1 cellular context compared by ENCODE assay signal in genomic region chr20:1415667-1416468, GRCh38.
TF ChIP-seq lines count a peak whose summit lies in the region.

No MANE protein-coding gene starts in this region.

TF ChIP-seq in HepG2, 621 proteins besides CTCF, POLR2A, EP300 and RAD21 (continued from another document and continues in another):
- TF ChIP-seq SKIL (CRISPR knock-in tag; IDR thresholded peaks at IDR 0.05; ENCODE audit: borderline replicate concordance) (0 out of 2 replicates have a peak, but pooled peaks have one; percentile 9), SIN3A (IDR thresholded peaks at IDR 0.05; ENCODE audit: borderline replicate concordance, low read depth, low read length) (peak; percentile 85; the same call in 1 of the 2 replicates), EHMT2 (IDR thresholded peaks at IDR 0.05; ENCODE audit: borderline replicate concordance, low read depth, low read length) (no peak), PCBP1 (IDR thresholded peaks at IDR 0.05; ENCODE audit: borderline replicate concordance, low read depth, low read length) (no peak), TCF7 (IDR thresholded peaks at IDR 0.05; ENCODE audit: low read depth) (peak; percentile 70; the same call in 1 of the 2 replicates), ZNF501 (CRISPR knock-in tag; IDR thresholded peaks at IDR 0.05) (peak; percentile 68; the same call in 1 of the 2 replicates), ZNF749 (CRISPR knock-in tag; IDR thresholded peaks at IDR 0.05; ENCODE audit: borderline replicate concordance) (no peak), MNT (IDR thresholded peaks at IDR 0.05) (no peak), HES4 (CRISPR knock-in tag; IDR thresholded peaks at IDR 0.05; ENCODE audit: borderline replicate concordance) (no peak), ZNF800 (CRISPR knock-in tag; IDR thresholded peaks at IDR 0.05) (no peak), ZNF619 (CRISPR knock-in tag; IDR thresholded peaks at IDR 0.05) (no peak), AGO2 (optimal IDR thresholded peaks at IDR 0.05; ENCODE audit: low read depth, low read length) (no peak), RXRA (CRISPR knock-in tag; IDR thresholded peaks at IDR 0.05) (peak; percentile 64; the same call in 1 of the 2 replicates), ZBTB4 (CRISPR knock-in tag; IDR thresholded peaks at IDR 0.05; ENCODE audit: borderline replicate concordance) (no peak), ARID5B (CRISPR knock-in tag; IDR thresholded peaks at IDR 0.05) (peak; percentile 95), GABPA (IDR thresholded peaks at IDR 0.05; ENCODE audit: low read depth, low read length) (0 out of 2 replicates have a peak, but pooled peaks have one; percentile 17), GABPA (CRISPR knock-in tag; IDR thresholded peaks at IDR 0.05; ENCODE audit: low read depth) (peak; percentile 77)
- TF ChIP-seq, protein P1, sequence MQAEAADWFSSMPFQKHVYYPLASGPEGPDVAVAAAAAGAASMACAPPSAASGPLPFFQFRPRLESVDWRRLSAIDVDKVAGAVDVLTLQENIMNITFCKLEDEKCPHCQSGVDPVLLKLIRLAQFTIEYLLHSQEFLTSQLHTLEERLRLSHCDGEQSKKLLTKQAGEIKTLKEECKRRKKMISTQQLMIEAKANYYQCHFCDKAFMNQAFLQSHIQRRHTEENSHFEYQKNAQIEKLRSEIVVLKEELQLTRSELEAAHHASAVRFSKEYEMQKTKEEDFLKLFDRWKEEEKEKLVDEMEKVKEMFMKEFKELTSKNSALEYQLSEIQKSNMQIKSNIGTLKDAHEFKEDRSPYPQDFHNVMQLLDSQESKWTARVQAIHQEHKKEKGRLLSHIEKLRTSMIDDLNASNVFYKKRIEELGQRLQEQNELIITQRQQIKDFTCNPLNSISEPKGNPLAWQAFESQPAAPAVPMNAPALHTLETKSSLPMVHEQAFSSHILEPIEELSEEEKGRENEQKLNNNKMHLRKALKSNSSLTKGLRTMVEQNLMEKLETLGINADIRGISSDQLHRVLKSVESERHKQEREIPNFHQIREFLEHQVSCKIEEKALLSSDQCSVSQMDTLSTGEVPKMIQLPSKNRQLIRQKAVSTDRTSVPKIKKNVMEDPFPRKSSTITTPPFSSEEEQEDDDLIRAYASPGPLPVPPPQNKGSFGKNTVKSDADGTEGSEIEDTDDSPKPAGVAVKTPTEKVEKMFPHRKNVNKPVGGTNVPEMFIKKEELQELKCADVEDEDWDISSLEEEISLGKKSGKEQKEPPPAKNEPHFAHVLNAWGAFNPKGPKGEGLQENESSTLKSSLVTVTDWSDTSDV (CRISPR knock-in tag; IDR thresholded peaks at IDR 0.05): no peak
- TF ChIP-seq, protein P2, sequence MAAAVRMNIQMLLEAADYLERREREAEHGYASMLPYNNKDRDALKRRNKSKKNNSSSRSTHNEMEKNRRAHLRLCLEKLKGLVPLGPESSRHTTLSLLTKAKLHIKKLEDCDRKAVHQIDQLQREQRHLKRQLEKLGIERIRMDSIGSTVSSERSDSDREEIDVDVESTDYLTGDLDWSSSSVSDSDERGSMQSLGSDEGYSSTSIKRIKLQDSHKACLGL (CRISPR knock-in tag; IDR thresholded peaks at IDR 0.05): no peak
- TF ChIP-seq, protein P3, sequence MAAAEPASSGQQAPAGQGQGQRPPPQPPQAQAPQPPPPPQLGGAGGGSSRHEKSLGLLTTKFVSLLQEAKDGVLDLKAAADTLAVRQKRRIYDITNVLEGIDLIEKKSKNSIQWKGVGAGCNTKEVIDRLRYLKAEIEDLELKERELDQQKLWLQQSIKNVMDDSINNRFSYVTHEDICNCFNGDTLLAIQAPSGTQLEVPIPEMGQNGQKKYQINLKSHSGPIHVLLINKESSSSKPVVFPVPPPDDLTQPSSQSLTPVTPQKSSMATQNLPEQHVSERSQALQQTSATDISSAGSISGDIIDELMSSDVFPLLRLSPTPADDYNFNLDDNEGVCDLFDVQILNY (CRISPR knock-in tag; conservative IDR thresholded peaks at IDR 0.05): no peak
- TF ChIP-seq, protein P4, sequence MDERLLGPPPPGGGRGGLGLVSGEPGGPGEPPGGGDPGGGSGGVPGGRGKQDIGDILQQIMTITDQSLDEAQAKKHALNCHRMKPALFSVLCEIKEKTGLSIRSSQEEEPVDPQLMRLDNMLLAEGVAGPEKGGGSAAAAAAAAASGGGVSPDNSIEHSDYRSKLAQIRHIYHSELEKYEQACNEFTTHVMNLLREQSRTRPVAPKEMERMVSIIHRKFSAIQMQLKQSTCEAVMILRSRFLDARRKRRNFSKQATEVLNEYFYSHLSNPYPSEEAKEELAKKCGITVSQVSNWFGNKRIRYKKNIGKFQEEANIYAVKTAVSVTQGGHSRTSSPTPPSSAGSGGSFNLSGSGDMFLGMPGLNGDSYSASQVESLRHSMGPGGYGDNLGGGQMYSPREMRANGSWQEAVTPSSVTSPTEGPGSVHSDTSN (CRISPR knock-in tag; IDR thresholded peaks at IDR 0.05): peak; percentile 19; the same call in 1 of the 2 replicates
- TF ChIP-seq, protein P5, sequence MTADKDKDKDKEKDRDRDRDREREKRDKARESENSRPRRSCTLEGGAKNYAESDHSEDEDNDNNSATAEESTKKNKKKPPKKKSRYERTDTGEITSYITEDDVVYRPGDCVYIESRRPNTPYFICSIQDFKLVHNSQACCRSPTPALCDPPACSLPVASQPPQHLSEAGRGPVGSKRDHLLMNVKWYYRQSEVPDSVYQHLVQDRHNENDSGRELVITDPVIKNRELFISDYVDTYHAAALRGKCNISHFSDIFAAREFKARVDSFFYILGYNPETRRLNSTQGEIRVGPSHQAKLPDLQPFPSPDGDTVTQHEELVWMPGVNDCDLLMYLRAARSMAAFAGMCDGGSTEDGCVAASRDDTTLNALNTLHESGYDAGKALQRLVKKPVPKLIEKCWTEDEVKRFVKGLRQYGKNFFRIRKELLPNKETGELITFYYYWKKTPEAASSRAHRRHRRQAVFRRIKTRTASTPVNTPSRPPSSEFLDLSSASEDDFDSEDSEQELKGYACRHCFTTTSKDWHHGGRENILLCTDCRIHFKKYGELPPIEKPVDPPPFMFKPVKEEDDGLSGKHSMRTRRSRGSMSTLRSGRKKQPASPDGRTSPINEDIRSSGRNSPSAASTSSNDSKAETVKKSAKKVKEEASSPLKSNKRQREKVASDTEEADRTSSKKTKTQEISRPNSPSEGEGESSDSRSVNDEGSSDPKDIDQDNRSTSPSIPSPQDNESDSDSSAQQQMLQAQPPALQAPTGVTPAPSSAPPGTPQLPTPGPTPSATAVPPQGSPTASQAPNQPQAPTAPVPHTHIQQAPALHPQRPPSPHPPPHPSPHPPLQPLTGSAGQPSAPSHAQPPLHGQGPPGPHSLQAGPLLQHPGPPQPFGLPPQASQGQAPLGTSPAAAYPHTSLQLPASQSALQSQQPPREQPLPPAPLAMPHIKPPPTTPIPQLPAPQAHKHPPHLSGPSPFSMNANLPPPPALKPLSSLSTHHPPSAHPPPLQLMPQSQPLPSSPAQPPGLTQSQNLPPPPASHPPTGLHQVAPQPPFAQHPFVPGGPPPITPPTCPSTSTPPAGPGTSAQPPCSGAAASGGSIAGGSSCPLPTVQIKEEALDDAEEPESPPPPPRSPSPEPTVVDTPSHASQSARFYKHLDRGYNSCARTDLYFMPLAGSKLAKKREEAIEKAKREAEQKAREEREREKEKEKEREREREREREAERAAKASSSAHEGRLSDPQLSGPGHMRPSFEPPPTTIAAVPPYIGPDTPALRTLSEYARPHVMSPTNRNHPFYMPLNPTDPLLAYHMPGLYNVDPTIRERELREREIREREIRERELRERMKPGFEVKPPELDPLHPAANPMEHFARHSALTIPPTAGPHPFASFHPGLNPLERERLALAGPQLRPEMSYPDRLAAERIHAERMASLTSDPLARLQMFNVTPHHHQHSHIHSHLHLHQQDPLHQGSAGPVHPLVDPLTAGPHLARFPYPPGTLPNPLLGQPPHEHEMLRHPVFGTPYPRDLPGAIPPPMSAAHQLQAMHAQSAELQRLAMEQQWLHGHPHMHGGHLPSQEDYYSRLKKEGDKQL (CRISPR knock-in tag; IDR thresholded peaks at IDR 0.05; ENCODE audit: low read depth): peak; percentile 74; the same call in 1 of the 2 replicates
